In genomic region chr11:71448257-71449161, GRCh38 we compare ENCODE assay signal across 8 cellular contexts.
A peak's percentile ranks its signal among the peaks of the same experiment; 100 is the strongest.
DNase-seq lines count a peak whose midpoint lies in the region; ATAC-seq lines count a peak whose summit lies in the region.

TSS of gene DHCR7 (minus strand) at chr11:71448393. CDS start at chr11:71444952, 3,441 bp downstream.

- DNase-seq in NCI-H526 (lab: John Stamatoyannopoulos, UW), result peak; percentile 93 to 99
- peak; percentile 96 for DNase-seq in activated CD4-positive, alpha-beta T cell treated with anti-CD3 and anti-CD28 coated beads for 48 hours
- DNase-seq in stimulated activated CD4-positive, alpha-beta T cell treated with anti-CD3 and anti-CD28 coated beads, Interleukin-1b, Interleukin-23, amount 100 ng/mL, for 4 hours (ENCODE audit: low read depth in 2 of 2), result peak; percentile 87 to 96

- peak within 1 kb of the TSS; percentile 78 for H3K4me3 ChIP-seq in BLaER1

- peaks cover 36% of the 10 kb centered on the region for H3K36me3 ChIP-seq in BLaER1

- peak within 1 kb of the TSS; percentile 62 for H3K27ac ChIP-seq in BLaER1
- peak within 1 kb of the TSS; percentile 94 for H3K27ac ChIP-seq in cingulate gyrus (ENCODE audit: low read depth, low read length)
- peak within 1 kb of the TSS; percentile 91 for H3K27ac ChIP-seq in layer of hippocampus (ENCODE audit: low read depth, low read length)

- H3K9ac ChIP-seq in BLaER1, result peak within 1 kb of the TSS; percentile 82

- peak within 1 kb of the TSS; percentile 95 for H3K4me2 ChIP-seq in BLaER1

- ATAC-seq in GM19324 (IDR thresholded peaks at IDR 0.05; ENCODE audit: low FRiP score, unreplicated experiment) (peak; percentile 86), HG03460 (IDR thresholded peaks at IDR 0.05; ENCODE audit: unreplicated experiment) (peak; percentile 71)

- H4K20me1 ChIP-seq in BLaER1, result peaks cover 4% of the 10 kb centered on the region

- peaks cover 17% of the 10 kb centered on the region for H3K9me3 ChIP-seq in BLaER1

- no peaks in the 10 kb centered on the region for H3K27me3 ChIP-seq in BLaER1
- no peaks in the 10 kb centered on the region for H3K27me3 ChIP-seq in layer of hippocampus (ENCODE audit: control insufficient read depth, insufficient read depth, low read length)

- H3K4me1 ChIP-seq in BLaER1, result peaks cover 54% of the 10 kb centered on the region

Comparison
In these comparisons a context has a peak if more than half of its experiments do, and no peak if none do; other contexts are left out.
1. Peak in every context shown above with its lines: DNase-seq, ATAC-seq, H3K4me3 ChIP-seq and H3K27ac ChIP-seq.